ENCODE assay signal across 8 cellular contexts in the genomic region with DNA sequence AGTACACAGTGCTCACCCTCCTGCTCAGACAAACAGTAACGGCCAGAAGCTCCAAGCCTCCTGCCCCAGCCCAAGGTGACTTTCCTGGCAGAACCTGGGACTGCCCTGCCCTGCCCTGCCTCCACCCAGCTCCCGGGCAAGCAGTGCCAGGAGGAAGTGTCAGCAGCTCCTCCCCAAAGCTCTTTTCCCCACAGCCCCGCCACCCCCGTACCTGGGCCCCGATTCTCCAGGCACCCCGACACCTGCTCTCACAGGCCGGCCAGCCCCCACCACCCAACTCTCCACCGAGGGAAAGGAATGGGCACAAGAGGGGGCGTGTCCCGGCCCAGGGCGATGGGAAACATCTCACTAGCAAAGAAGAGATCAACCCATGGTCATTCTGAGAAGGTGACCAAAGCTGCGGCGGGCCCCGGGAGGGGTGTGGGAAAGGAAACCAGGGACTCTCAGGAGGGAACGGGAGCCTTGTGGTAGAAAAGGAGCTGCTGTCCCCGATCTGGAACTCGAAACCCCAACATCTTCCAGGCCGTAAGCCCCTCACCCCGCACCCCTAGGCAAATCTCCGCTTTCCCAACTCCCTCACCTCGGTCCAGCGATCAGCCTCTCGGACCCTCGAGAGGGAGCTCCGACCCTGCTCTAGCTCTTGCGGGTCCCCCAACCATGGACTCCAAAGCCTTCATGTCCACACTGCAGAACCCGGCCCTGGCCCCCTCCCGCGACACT. TPM values are rescaled to one million over a fixed set of nuclear protein-coding genes. Genes with fewer than 3 reads are reported as not detected.
DNase-seq lines count a peak whose midpoint lies in the region; ATAC-seq and FAIRE-seq lines count a peak whose summit lies in the region.

No MANE protein-coding gene starts in this region.

- no peaks in the 10 kb centered on the region for H3K36me3 ChIP-seq in GM23248 (ENCODE audit: low read depth)
- no peaks in the 10 kb centered on the region for H3K36me3 ChIP-seq in small intestine (ENCODE audit: control insufficient read depth in 2 of 2, insufficient read depth in 2 of 2, low read length in 2 of 2)

- H3K9me2 ChIP-seq in GM23248 (ENCODE audit: insufficient read depth): no peaks in the 10 kb centered on the region

- H3K9ac ChIP-seq in GM23248: peak overlapping the region; percentile 98

- no peak for FAIRE-seq in small intestine (lab: Jason Lieb, UNC)

- peak overlapping the region; percentile 93 for H3K4me3 ChIP-seq in GM23248
- peak overlapping the region; percentile 68 to 86 for H3K4me3 ChIP-seq in small intestine (ENCODE audit: low read depth in 1 of 2, low read length in 2 of 2)

- no peaks in the 10 kb centered on the region for H3K4me1 Mint-ChIP-seq in activated T-helper 17 cell treated with anti-CD3 and anti-CD28 coated beads, Interleukin-2, amount 50 U/mL, for 72 hours

- H3K27me3 ChIP-seq in GM23248 (replicated peaks; ENCODE audit: insufficient read depth) (no peaks in the 10 kb centered on the region), small intestine (ENCODE audit: control insufficient read depth in 2 of 2, insufficient read depth in 2 of 2, low read length in 2 of 2) (no peaks in the 10 kb centered on the region)

- H2AFZ ChIP-seq in GM23248: no peak overlapping the region

- H3K4me3 Mint-ChIP-seq in activated T-helper 17 cell treated with anti-CD3 and anti-CD28 coated beads, Interleukin-2, amount 50 U/mL, for 72 hours: peak overlapping the region; percentile 42

- ATAC-seq in activated T-helper 17 cell treated with anti-CD3 and anti-CD28 coated beads, Interleukin-2, amount 50 U/mL, for 72 hours (replicated peaks): no peak
- no peak for ATAC-seq in GM18498 (IDR thresholded peaks at IDR 0.05; ENCODE audit: unreplicated experiment)

- in situ Hi-C loops in GM23248 (cut with MboI): no loop called here

- H3K9me3 Mint-ChIP-seq in activated T-helper 17 cell treated with anti-CD3 and anti-CD28 coated beads, Interleukin-2, amount 50 U/mL, for 72 hours: no peaks in the 10 kb centered on the region

- H3K27ac Mint-ChIP-seq in activated T-helper 17 cell treated with anti-CD3 and anti-CD28 coated beads, Interleukin-2, amount 50 U/mL, for 72 hours: no peak overlapping the region

- no peaks in the 10 kb centered on the region for H4K20me1 ChIP-seq in GM23248 (ENCODE audit: insufficient read depth)

- peak overlapping the region; percentile 95 for H3K4me2 ChIP-seq in GM23248 (ENCODE audit: unreplicated experiment)

- H3K9me3 ChIP-seq in GM23248 (ENCODE audit: low read depth) (no peaks in the 10 kb centered on the region), small intestine (ENCODE audit: control insufficient read depth, low read depth) (no peaks in the 10 kb centered on the region)

- peaks cover 18% of the 10 kb centered on the region for H3K27me3 Mint-ChIP-seq in activated T-helper 17 cell treated with anti-CD3 and anti-CD28 coated beads, Interleukin-2, amount 50 U/mL, for 72 hours

- WGBS in GM23248 (ENCODE audit: low coverage in 1 of 2, low lambda C conversion rate in 2 of 2, missing lambda C conversion rate in 2 of 2), 2 experiments: 5 to 11% methylated on average over 22 to 29 of the region's 29 CpGs
- 0 to 6% (median 6%) methylated on average over 26 to 29 of the region's 29 CpGs for WGBS in small intestine, 3 donors

- DNase-seq in GM23248 (peak; percentile 69), hepatic stellate cell (ENCODE audit: low spot score) (peak; percentile 75), small intestine (peak; percentile 91), GM19238 (ENCODE audit: insufficient read length, low spot score) (no peak), germinal center (ENCODE audit: low spot score) (no peak), activated gamma-delta T cell treated with Interleukin-2 at 50 U/mL for 16 hours (no peak)

- peaks cover 44% of the 10 kb centered on the region for H3F3A ChIP-seq in GM23248 (ENCODE audit: insufficient read depth)

- H3K79me2 ChIP-seq in GM23248 (ENCODE audit: insufficient read depth): peaks cover 88% of the 10 kb centered on the region

- H3K27ac ChIP-seq in GM23248 (peak overlapping the region; percentile 93), small intestine (ENCODE audit: low read depth in 1 of 2, low read length in 1 of 2) (peak overlapping the region; percentile 94 to 97)

- no peaks in the 10 kb centered on the region for H3K36me3 Mint-ChIP-seq in activated T-helper 17 cell treated with anti-CD3 and anti-CD28 coated beads, Interleukin-2, amount 50 U/mL, for 72 hours (ENCODE audit: low read depth)

- peaks cover 81% of the 10 kb centered on the region for H3K4me1 ChIP-seq in GM23248 (ENCODE audit: insufficient read depth)
- H3K4me1 ChIP-seq in small intestine (ENCODE audit: control insufficient read depth in 2 of 2, insufficient read depth in 1 of 2, low read depth in 1 of 2, low read length in 1 of 2): peaks cover 0 to 6% of the 10 kb centered on the region in 2 donors

RNA-seq across cellular contexts. Expression of gene BCAR1, which starts 1.2 kb away (rescaled TPM):
- total RNA-seq in GM23248 (2014; rRNA removed; shearing (Covaris generic)): 84.0 and 87.0 TPM in 2 replicates
- 52.9 and 56.1 TPM in 2 replicates for polyA plus RNA-seq in GM23248 (2016; fragmentation: Nextera tagmentation; extraction: Ambion mirVana)
- under 1 TPM in 1 of 2 donors, not detected in 1; 0.58 TPM for total RNA-seq in activated T-helper 17 cell treated with anti-CD3 and anti-CD28 coated beads, Interleukin-2, amount 50 U/mL, for 72 hours
- polyA plus RNA-seq in small intestine: 100 to 1,000 TPM in 1 of 3 donors, 10 to 100 TPM in 2; 61.1 to 105 (median 94.2) TPM

RNA-seq across cellular contexts. Expression of gene CTRB1, which starts 31.5 kb away (rescaled TPM):
- not detected in 2 replicates for total RNA-seq in GM23248 (2014; rRNA removed; shearing (Covaris generic))
- polyA plus RNA-seq in GM23248 (2016; fragmentation: Nextera tagmentation; extraction: Ambion mirVana) (not detected in 2 replicates), small intestine (10 to 100 TPM in 1 of 3 donors, 1 to 10 TPM in 1, under 1 TPM in 1; 0.27 to 23.7 (median 7.0) TPM)
- not detected for total RNA-seq in activated T-helper 17 cell treated with anti-CD3 and anti-CD28 coated beads, Interleukin-2, amount 50 U/mL, for 72 hours

RNA-seq across cellular contexts. Expression of gene CTRB2, which starts 43.3 kb away (rescaled TPM):
- total RNA-seq in GM23248 (2014; rRNA removed; shearing (Covaris generic)): not detected in 2 replicates
- not detected in 2 replicates for polyA plus RNA-seq in GM23248 (2016; fragmentation: Nextera tagmentation; extraction: Ambion mirVana)
- total RNA-seq in activated T-helper 17 cell treated with anti-CD3 and anti-CD28 coated beads, Interleukin-2, amount 50 U/mL, for 72 hours: not detected
- polyA plus RNA-seq in small intestine: 10 to 100 TPM in 2 of 3 donors, under 1 TPM in 1; 0.34 to 19.2 (median 13.0) TPM

Comparison
In these comparisons a context has a peak if more than half of its experiments do, and no peak if none do; other contexts are left out.
1. DNase-seq: peak in GM23248 (single experiment), hepatic stellate cell (single experiment) and small intestine (single experiment); none in GM19238 (single experiment), germinal center (single experiment) and activated gamma-delta T cell treated with Interleukin-2 at 50 U/mL for 16 hours (single experiment).
2. RNA of gene BCAR1, which starts 1.2 kb away (total RNA-seq): 84.0 to 87.0 TPM in GM23248; 0.58 TPM in activated T-helper 17 cell treated with anti-CD3 and anti-CD28 coated beads, Interleukin-2, amount 50 U/mL, for 72 hours; every median in the first group is over 10 times any median in the second.